20 cellular contexts compared by ENCODE assay signal in the genomic region with DNA sequence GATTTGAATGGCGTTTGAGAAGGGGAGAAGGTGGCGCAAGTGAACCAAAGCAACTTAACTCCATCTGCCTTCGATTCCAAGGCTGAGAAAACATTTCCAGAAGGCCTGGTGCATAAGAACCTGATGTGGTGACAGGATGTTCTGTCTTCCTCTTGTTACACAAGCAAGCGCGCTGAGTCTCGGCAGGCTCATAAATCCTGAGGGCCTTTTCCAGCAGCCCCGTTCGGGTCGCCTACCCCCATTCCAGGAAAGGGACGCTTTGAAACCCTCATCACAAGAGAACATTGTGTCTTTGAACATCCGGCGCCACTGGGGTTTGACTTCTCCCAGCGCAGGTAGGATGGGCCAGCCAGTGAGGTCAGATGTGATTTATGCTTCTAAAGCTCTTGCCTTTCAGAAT.
DNase-seq lines count a peak whose midpoint lies in the region; ATAC-seq and TF ChIP-seq lines count a peak whose summit lies in the region.
"Had no signal": no experiment of that assay in that cellular context is flagged by ENCODE, and none has a peak within 500 bp of the region (broad histone marks: within the 10 kb centered on the region; RNA-seq: fewer than 3 reads in every experiment).

No MANE protein-coding gene starts in this region.

- no peaks in the 10 kb centered on the region for H3K36me3 ChIP-seq in adrenal gland (replicated peaks in 1 of 2)
- no peaks in the 10 kb centered on the region for H3K36me3 ChIP-seq in mesendoderm (ENCODE audit: control insufficient read depth, insufficient read depth, low read length)
- H3K36me3 ChIP-seq in transverse colon, result no peaks in the 10 kb centered on the region
- H3K36me3 ChIP-seq: SJSA1 had no signal

- peaks cover 6% of the 10 kb centered on the region for H3K27me3 Mint-ChIP-seq in stimulated activated naive CD8-positive, alpha-beta T cell treated with anti-CD3 and anti-CD28 coated beads, Interleukin-15, amount 100 ng/mL, for 72 hours
- H3K27me3 Mint-ChIP-seq: CD4-positive, alpha-beta T cell had no signal

- H2BK5ac ChIP-seq in mesendoderm (ENCODE audit: low read length), result no peak overlapping the region

- H3K9me3 Mint-ChIP-seq in stimulated activated naive CD8-positive, alpha-beta T cell treated with anti-CD3 and anti-CD28 coated beads, Interleukin-15, amount 100 ng/mL, for 72 hours, result peaks cover 0 to 6% of the 10 kb centered on the region in 2 donors

- no peaks in the 10 kb centered on the region for H3K79me1 ChIP-seq in mesendoderm (ENCODE audit: low read length)

- intact Hi-C loops in adrenal gland (cut with DNase I) (no loop called here), sciatic nerve (cut with DNase I) (no loop called here), transverse colon (cut with DNase I; ENCODE audit: low total_unique reads) (no loop called here)

- no peak overlapping the region for H2BK15ac ChIP-seq in mesendoderm (replicated peaks; ENCODE audit: low read depth)

- H3K4me1 ChIP-seq in adrenal gland (replicated peaks in 1 of 2), result no peaks in the 10 kb centered on the region
- H3K4me1 ChIP-seq in mesendoderm (ENCODE audit: control insufficient read depth, low read depth, low read length), result peaks cover 5% of the 10 kb centered on the region
- H3K4me1 ChIP-seq in transverse colon, result no peaks in the 10 kb centered on the region
- H3K4me1 ChIP-seq: A549, SJSA1 had no signal

- peak overlapping the region; percentile 57 for H4K8ac ChIP-seq in mesendoderm (ENCODE audit: low read depth, low read length)

- H3K27me3 ChIP-seq in adrenal gland, result no peaks in the 10 kb centered on the region
- H3K27me3 ChIP-seq in mesendoderm (ENCODE audit: insufficient read depth, low read length, poor library complexity), result no peaks in the 10 kb centered on the region
- H3K27me3 ChIP-seq in transverse colon, result no peaks in the 10 kb centered on the region
- H3K27me3 ChIP-seq: SJSA1 had no signal

- no peak overlapping the region for H3K23ac ChIP-seq in mesendoderm (ENCODE audit: low read length)

- WGBS in adrenal gland, 4 donors, result 17 to 33% (median 30%) methylated on average over 13 of the region's 13 CpGs
- WGBS in mesendoderm (ENCODE audit: extremely low coverage, insufficient coverage, low lambda C conversion rate), result no CpG with 5 or more reads among the region's 13 CpGs
- WGBS in transverse colon (ENCODE audit: low coverage in 1 of 2), 2 donors, result 83% methylated on average over 13 of the region's 13 CpGs; no CpG with 5 or more reads in 1 of the 2 donors

- TF ChIP-seq EP300 in transverse colon (IDR thresholded peaks at IDR 0.05; ENCODE audit: low read depth), result peak; percentile 64

- H3K4me3 ChIP-seq in adrenal gland, result no peak overlapping the region
- H3K4me3 ChIP-seq in mesendoderm (ENCODE audit: low read length), result no peak overlapping the region
- no peak overlapping the region for H3K4me3 ChIP-seq in transverse colon
- H3K4me3 ChIP-seq: A549, SJSA1 had no signal

- in situ Hi-C loops in transverse colon (cut with MboI; ENCODE audit: low pct_ligation_motif_present in 1 of 4, low pct_unique_long_range_greater_than_20kb in 1 of 4, low sequenced_read_pairs in 3 of 4), result no loop called here

- no peak overlapping the region for H3K4me2 ChIP-seq in mesendoderm (ENCODE audit: low read length)
- H3K4me2 ChIP-seq: A549 had no signal

- no peaks in the 10 kb centered on the region for H3K79me2 ChIP-seq in mesendoderm (ENCODE audit: control insufficient read depth, insufficient read depth, low read length)

- TF ChIP-seq CTCF in adrenal gland (IDR thresholded peaks at IDR 0.05) (no peak), transverse colon (IDR thresholded peaks at IDR 0.05) (no peak)

- TF ChIP-seq POLR2A in adrenal gland (IDR thresholded peaks at IDR 0.05) (no peak), transverse colon (IDR thresholded peaks at IDR 0.05) (no peak)

- no peak overlapping the region for H2BK120ac ChIP-seq in mesendoderm (ENCODE audit: low read depth, low read length)

- H3K27ac Mint-ChIP-seq in stimulated activated naive CD8-positive, alpha-beta T cell treated with anti-CD3 and anti-CD28 coated beads, Interleukin-15, amount 100 ng/mL, for 72 hours, result no peak overlapping the region
- H3K27ac Mint-ChIP-seq: CD4-positive, alpha-beta T cell; H9 had no signal

- peak in 5 of 7 donors; percentile 8 to 65 (median 28) for DNase-seq in adrenal gland
- DNase-seq in mesendoderm, result no peak
- DNase-seq in sciatic nerve (ENCODE audit: low spot score), result no peak
- DNase-seq in transverse colon, result no peak
- no peak for DNase-seq in NOMO-1 treated with dmso at 0.1 percent for 144 hours (lab: John Stamatoyannopoulos, UW; ENCODE audit: unreplicated experiment)
- DNase-seq in stimulated activated naive CD8-positive, alpha-beta T cell treated with anti-CD3 and anti-CD28 coated beads, Interleukin-15, amount 100 ng/mL, for 72 hours, result no peak
- no peak for DNase-seq in left lobe of liver (ENCODE audit: low spot score)
- DNase-seq: CD4-positive, alpha-beta T cell; COR-L47; DMS79 treated with DMSO at 0.1 percent for 48 hours; H9; NCI-H1105; NCI-H146; NCI-H2029; NCI-H345; NCI-H524 had no signal

- no peak overlapping the region for H3K56ac ChIP-seq in mesendoderm (ENCODE audit: low read length)

- H3K18ac ChIP-seq in mesendoderm (ENCODE audit: low read length), result no peak overlapping the region

- no peak overlapping the region for H3K4ac ChIP-seq in mesendoderm (ENCODE audit: low read depth, low read length)

- peak; percentile 32 for ATAC-seq in sciatic nerve
- ATAC-seq in stimulated activated naive CD8-positive, alpha-beta T cell treated with anti-CD3 and anti-CD28 coated beads, Interleukin-15, amount 100 ng/mL, for 72 hours, result no peak
- no peak for ATAC-seq in left lobe of liver
- ATAC-seq in GM21619 (IDR thresholded peaks at IDR 0.05; ENCODE audit: unreplicated experiment), result no peak
- ATAC-seq: A549, Right ventricle myocardium inferior had no signal

- peak overlapping the region in 1 of 5 donors; percentile 45 for H3K27ac ChIP-seq in adrenal gland
- H3K27ac ChIP-seq in mesendoderm (ENCODE audit: low read depth, low read length), result no peak overlapping the region
- H3K27ac ChIP-seq in transverse colon, result no peak overlapping the region
- H3K27ac ChIP-seq: A549, SJSA1 had no signal

- H3K9ac ChIP-seq in mesendoderm (ENCODE audit: low read length), result no peak overlapping the region

- no peak overlapping the region for H4K5ac ChIP-seq in mesendoderm (ENCODE audit: low read length)

- no peaks in the 10 kb centered on the region for H3K4me1 Mint-ChIP-seq in stimulated activated naive CD8-positive, alpha-beta T cell treated with anti-CD3 and anti-CD28 coated beads, Interleukin-15, amount 100 ng/mL, for 72 hours

- H3K4me3 Mint-ChIP-seq in stimulated activated naive CD8-positive, alpha-beta T cell treated with anti-CD3 and anti-CD28 coated beads, Interleukin-15, amount 100 ng/mL, for 72 hours, result no peak overlapping the region
- H3K4me3 Mint-ChIP-seq: CD4-positive, alpha-beta T cell; H9 had no signal

- no peak overlapping the region for H2AK5ac ChIP-seq in mesendoderm (ENCODE audit: low read length)

- H3K9me3 ChIP-seq in adrenal gland (replicated peaks in 1 of 3) (no peaks in the 10 kb centered on the region), transverse colon (no peaks in the 10 kb centered on the region)
- H3K9me3 ChIP-seq: A549, SJSA1 had no signal

Comparison
In these comparisons a context has a peak if more than half of its experiments do, and no peak if none do; other contexts are left out.
1. DNase-seq: peak in adrenal gland (5 of 7); none in mesendoderm (single experiment), sciatic nerve (single experiment), transverse colon (single experiment), NOMO-1 treated with dmso at 0.1 percent for 144 hours (single experiment), stimulated activated naive CD8-positive, alpha-beta T cell treated with anti-CD3 and anti-CD28 coated beads, Interleukin-15, amount 100 ng/mL, for 72 hours (0 of 2) and left lobe of liver (single experiment).